In genomic region chr2:205383601-205384000, GRCh38 we compare ENCODE assay signal across 26 cellular contexts.
"Had no signal": no experiment of that assay in that cellular context is flagged by ENCODE, and none has a peak within 500 bp of the region (broad histone marks: within the 10 kb centered on the region; RNA-seq: fewer than 3 reads in every experiment).

No MANE protein-coding gene starts in this region.

- H3K9me3 ChIP-seq: stomach, suprapubic skin, thoracic aorta, thyroid gland, tibial artery, tibial nerve, transverse colon, upper lobe of left lung, upper lobe of right lung, uterus, vagina had no signal

- H3K36me3 ChIP-seq: stomach, suprapubic skin, thoracic aorta, thyroid gland, tibial artery, tibial nerve, transverse colon, upper lobe of left lung, upper lobe of right lung, uterus, vagina had no signal

- DNase-seq: stimulated activated CD4-positive, alpha-beta T cell treated with anti-CD3 and anti-CD28 coated beads, Interleukin-2, amount 100 ng/mL, for 24 hours; stimulated activated CD4-positive, alpha-beta T cell treated with anti-CD3 and anti-CD28 coated beads, Interleukin-2, amount 100 ng/mL, for 48 hours; stimulated activated CD4-positive, alpha-beta T cell treated with anti-CD3 and anti-CD28 coated beads, Interleukin-4, amount 100 ng/mL, for 1 hour; stimulated activated CD4-positive, alpha-beta T cell treated with anti-CD3 and anti-CD28 coated beads, Interleukin-4, amount 100 ng/mL, for 24 hours; stimulated activated CD4-positive, alpha-beta T cell treated with anti-CD3 and anti-CD28 coated beads, Interleukin-4, amount 100 ng/mL, for 4 hours; stimulated activated CD8-positive, alpha-beta memory T cell treated with anti-CD3 and anti-CD28 coated beads, Interleukin-4, amount 100 ng/mL, for 48 hours; stimulated activated naive B cell treated with anti-CD40 and anti-IgM and Interleukin-4, amounts not matched to agents 10 μg/mL and 1 μg/mL and 100 μg/mL, for 72 hours; stimulated activated naive CD4-positive, alpha-beta T cell; stimulated activated naive CD4-positive, alpha-beta T cell treated with Interleukin-2 at 50 U/mL for 16 hours; stimulated activated naive CD8-positive, alpha-beta T cell treated with anti-CD3 and anti-CD28 coated beads, Interleukin-15, amount 100 ng/mL, for 72 hours; stomach; substantia nigra; thyroid gland; tibial artery; transverse colon; trophoblast cell; upper lobe of left lung; upper lobe of right lung; uterus had no signal

- ATAC-seq: stimulated activated effector memory CD8-positive, alpha-beta T cell treated with anti-CD3 and anti-CD28 coated beads, Interleukin-12 subunit alpha, Interleukin-12 subunit beta, amount 100 ng/mL, for 72 hours; stimulated activated memory B cell treated with anti-CD40 and anti-IgM and Interleukin-4, amounts not matched to agents 10 μg/mL and 1 μg/mL and 100 μg/mL, for 72 hours; stimulated activated naive B cell treated with anti-CD40 and anti-IgM and Interleukin-4, amounts not matched to agents 10 μg/mL and 1 μg/mL and 100 μg/mL, for 72 hours; stimulated activated naive CD8-positive, alpha-beta T cell treated with anti-CD3 and anti-CD28 coated beads, Interleukin-15, amount 100 ng/mL, for 72 hours; upper lobe of right lung had no signal

- H3K4me3 ChIP-seq: stomach, suprapubic skin, thoracic aorta, thyroid gland, tibial artery, tibial nerve, transverse colon, upper lobe of left lung, upper lobe of right lung, uterus, vagina had no signal

- H3K27ac ChIP-seq: stomach, suprapubic skin, thoracic aorta, thyroid gland, tibial artery, tibial nerve, transverse colon, upper lobe of left lung, upper lobe of right lung, uterus, vagina had no signal

- H3K4me1 ChIP-seq: stomach, suprapubic skin, thyroid gland, transverse colon, upper lobe of left lung, upper lobe of right lung, uterus, vagina had no signal

- H3K27me3 ChIP-seq: stomach, suprapubic skin, thyroid gland, tibial artery, tibial nerve, transverse colon, upper lobe of left lung, upper lobe of right lung, uterus, vagina had no signal

- FAIRE-seq: urothelium cell line had no signal
